10 cellular contexts compared by ENCODE assay signal in genomic region chr9:129208191-129209091, GRCh38. TPM values are rescaled to one million over a fixed set of nuclear protein-coding genes. Genes with fewer than 3 reads are reported as not detected.
DNase-seq lines count a peak whose midpoint lies in the region; ATAC-seq and TF ChIP-seq lines count a peak whose summit lies in the region.
"Had no signal": no experiment of that assay in that cellular context is flagged by ENCODE, and none has a peak within 500 bp of the region (broad histone marks: within the 10 kb centered on the region; RNA-seq: fewer than 3 reads in every experiment).

No MANE protein-coding gene starts in this region.

- peaks cover 18% of the 10 kb centered on the region for H3K4me1 ChIP-seq in neural progenitor cell
- H3K4me1 ChIP-seq in Karpas-422 (ENCODE audit: low read length), result no peaks in the 10 kb centered on the region

- peak overlapping the region; percentile 33 for H3K4me3 ChIP-seq in neural progenitor cell
- no peak overlapping the region for H3K4me3 ChIP-seq in Karpas-422 (ENCODE audit: low read length)
- H3K4me3 ChIP-seq: A549 had no signal

- H3F3A ChIP-seq in neural progenitor cell (ENCODE audit: low read depth), result peaks cover 8% of the 10 kb centered on the region

- no peaks in the 10 kb centered on the region for H3K9me3 Mint-ChIP-seq in activated naive CD4-positive, alpha-beta T cell treated with anti-CD3 and anti-CD28 coated beads, Interleukin-2, amount 50 U/mL, for 24 hours
- no peaks in the 10 kb centered on the region for H3K9me3 Mint-ChIP-seq in neural progenitor cell
- no peaks in the 10 kb centered on the region for H3K9me3 Mint-ChIP-seq in stimulated activated naive CD8-positive, alpha-beta T cell treated with anti-CD3 and anti-CD28 coated beads, Interleukin-15, amount 100 ng/mL, for 72 hours

- peak; percentile 90 for ATAC-seq in stimulated activated naive CD8-positive, alpha-beta T cell treated with anti-CD3 and anti-CD28 coated beads, Interleukin-15, amount 100 ng/mL, for 72 hours
- ATAC-seq: A549, sciatic nerve had no signal

- H3K9ac ChIP-seq in neural progenitor cell, result no peak overlapping the region
- H3K9ac ChIP-seq in Karpas-422 (ENCODE audit: low read length), result no peak overlapping the region

- peak overlapping the region; percentile 69 for H3K4me3 Mint-ChIP-seq in activated naive CD4-positive, alpha-beta T cell treated with anti-CD3 and anti-CD28 coated beads, Interleukin-2, amount 50 U/mL, for 24 hours
- H3K4me3 Mint-ChIP-seq in neural progenitor cell, result no peak overlapping the region
- H3K4me3 Mint-ChIP-seq in stimulated activated naive CD8-positive, alpha-beta T cell treated with anti-CD3 and anti-CD28 coated beads, Interleukin-15, amount 100 ng/mL, for 72 hours, result peak overlapping the region; percentile 82 to 90

- H3K36me3 ChIP-seq in neural progenitor cell, result no peaks in the 10 kb centered on the region
- H3K36me3 ChIP-seq in Karpas-422 (ENCODE audit: insufficient read depth, low read length), result no peaks in the 10 kb centered on the region

- H3K27ac ChIP-seq in neural progenitor cell, result no peak overlapping the region
- H3K27ac ChIP-seq in Karpas-422 (ENCODE audit: low read length), result no peak overlapping the region

- H3K4me1 Mint-ChIP-seq in activated naive CD4-positive, alpha-beta T cell treated with anti-CD3 and anti-CD28 coated beads, Interleukin-2, amount 50 U/mL, for 24 hours, result peaks cover 31% of the 10 kb centered on the region
- peaks cover 29% of the 10 kb centered on the region for H3K4me1 Mint-ChIP-seq in neural progenitor cell
- H3K4me1 Mint-ChIP-seq in stimulated activated naive CD8-positive, alpha-beta T cell treated with anti-CD3 and anti-CD28 coated beads, Interleukin-15, amount 100 ng/mL, for 72 hours, result peaks cover 45% of the 10 kb centered on the region

- H3K27ac Mint-ChIP-seq in activated naive CD4-positive, alpha-beta T cell treated with anti-CD3 and anti-CD28 coated beads, Interleukin-2, amount 50 U/mL, for 24 hours, result peak overlapping the region; percentile 51
- H3K27ac Mint-ChIP-seq in neural progenitor cell, result no peak overlapping the region
- peak overlapping the region; percentile 93 to 96 for H3K27ac Mint-ChIP-seq in stimulated activated naive CD8-positive, alpha-beta T cell treated with anti-CD3 and anti-CD28 coated beads, Interleukin-15, amount 100 ng/mL, for 72 hours

- H3K9me2 ChIP-seq in Karpas-422 (replicated peaks; ENCODE audit: insufficient read depth, low read length), result no peaks in the 10 kb centered on the region

- no peaks in the 10 kb centered on the region for H3K27me3 Mint-ChIP-seq in activated naive CD4-positive, alpha-beta T cell treated with anti-CD3 and anti-CD28 coated beads, Interleukin-2, amount 50 U/mL, for 24 hours
- peaks cover 10% of the 10 kb centered on the region for H3K27me3 Mint-ChIP-seq in neural progenitor cell (ENCODE audit: insufficient read depth, low read depth)
- no peaks in the 10 kb centered on the region for H3K27me3 Mint-ChIP-seq in stimulated activated naive CD8-positive, alpha-beta T cell treated with anti-CD3 and anti-CD28 coated beads, Interleukin-15, amount 100 ng/mL, for 72 hours

- H3K9me3 ChIP-seq in neural progenitor cell (ENCODE audit: low read depth), result no peaks in the 10 kb centered on the region
- no peaks in the 10 kb centered on the region for H3K9me3 ChIP-seq in Karpas-422 (ENCODE audit: low read length)
- H3K9me3 ChIP-seq: A549 had no signal

- H3K36me3 Mint-ChIP-seq in activated naive CD4-positive, alpha-beta T cell treated with anti-CD3 and anti-CD28 coated beads, Interleukin-2, amount 50 U/mL, for 24 hours, result no peaks in the 10 kb centered on the region
- no peaks in the 10 kb centered on the region for H3K36me3 Mint-ChIP-seq in neural progenitor cell

- H2AFZ ChIP-seq in neural progenitor cell (replicated peaks), result peak overlapping the region; percentile 91
- H2AFZ ChIP-seq in Karpas-422 (ENCODE audit: low read length), result no peak overlapping the region

- peak; percentile 72 for DNase-seq in activated effector memory CD4-positive, alpha-beta T cell treated with anti-CD3 and anti-CD28 coated beads, Interleukin-2, amount 50 U/mL, for 16 hours
- no peak for DNase-seq in activated effector memory CD4-positive, alpha-beta T cell treated with Interleukin-2 at 50 U/mL for 16 hours
- peak; percentile 62 for DNase-seq in neural progenitor cell (ENCODE audit: low spot score)
- DNase-seq in stimulated activated naive CD8-positive, alpha-beta T cell treated with anti-CD3 and anti-CD28 coated beads, Interleukin-15, amount 100 ng/mL, for 72 hours, result peak; percentile 45 to 68
- no peak for DNase-seq in Karpas-422
- DNase-seq in AG20443 (ENCODE audit: low spot score), result no peak
- DNase-seq in NCI-H2171 (lab: John Stamatoyannopoulos, UW), result no peak

- H3K27me3 ChIP-seq in neural progenitor cell (no peaks in the 10 kb centered on the region), Karpas-422 (ENCODE audit: low read length) (no peaks in the 10 kb centered on the region)

- H4K20me1 ChIP-seq in neural progenitor cell (ENCODE audit: low read depth) (no peaks in the 10 kb centered on the region), Karpas-422 (ENCODE audit: insufficient read depth, low read depth, low read length) (no peaks in the 10 kb centered on the region)

- H3K4me2 ChIP-seq in neural progenitor cell, result peak overlapping the region; percentile 73
- H3K4me2 ChIP-seq in Karpas-422 (ENCODE audit: low read depth, low read length, poor library complexity, severe bottlenecking), result no peak overlapping the region
- H3K4me2 ChIP-seq: A549 had no signal

- H3K79me2 ChIP-seq in neural progenitor cell (ENCODE audit: low read depth) (no peaks in the 10 kb centered on the region), Karpas-422 (ENCODE audit: low read length) (no peaks in the 10 kb centered on the region)

- no peak for TF ChIP-seq CTCF in neural progenitor cell (IDR thresholded peaks at IDR 0.05)

RNA-seq across cellular contexts. Expression of gene IER5L, which starts 30.4 kb away (rescaled TPM):
- 12.2 and 32.7 TPM in 2 replicates for total RNA-seq in neural progenitor cell (ENCODE audit: low replicate concordance)
- total RNA-seq in Karpas-422 (2014; rRNA removed; shearing (Covaris generic); ENCODE audit: low replicate concordance), result 0.48 and 2.3 TPM in 2 replicates

Comparison
In these comparisons a context has a peak if more than half of its experiments do, and no peak if none do; other contexts are left out.
1. DNase-seq: peak in activated effector memory CD4-positive, alpha-beta T cell treated with anti-CD3 and anti-CD28 coated beads, Interleukin-2, amount 50 U/mL, for 16 hours (single experiment), neural progenitor cell (single experiment) and stimulated activated naive CD8-positive, alpha-beta T cell treated with anti-CD3 and anti-CD28 coated beads, Interleukin-15, amount 100 ng/mL, for 72 hours (2 of 2); none in activated effector memory CD4-positive, alpha-beta T cell treated with Interleukin-2 at 50 U/mL for 16 hours (single experiment), Karpas-422 (single experiment), AG20443 (single experiment) and NCI-H2171 (single experiment).